Comparison of ENCODE assay signal across 8 cellular contexts in the genomic region with DNA sequence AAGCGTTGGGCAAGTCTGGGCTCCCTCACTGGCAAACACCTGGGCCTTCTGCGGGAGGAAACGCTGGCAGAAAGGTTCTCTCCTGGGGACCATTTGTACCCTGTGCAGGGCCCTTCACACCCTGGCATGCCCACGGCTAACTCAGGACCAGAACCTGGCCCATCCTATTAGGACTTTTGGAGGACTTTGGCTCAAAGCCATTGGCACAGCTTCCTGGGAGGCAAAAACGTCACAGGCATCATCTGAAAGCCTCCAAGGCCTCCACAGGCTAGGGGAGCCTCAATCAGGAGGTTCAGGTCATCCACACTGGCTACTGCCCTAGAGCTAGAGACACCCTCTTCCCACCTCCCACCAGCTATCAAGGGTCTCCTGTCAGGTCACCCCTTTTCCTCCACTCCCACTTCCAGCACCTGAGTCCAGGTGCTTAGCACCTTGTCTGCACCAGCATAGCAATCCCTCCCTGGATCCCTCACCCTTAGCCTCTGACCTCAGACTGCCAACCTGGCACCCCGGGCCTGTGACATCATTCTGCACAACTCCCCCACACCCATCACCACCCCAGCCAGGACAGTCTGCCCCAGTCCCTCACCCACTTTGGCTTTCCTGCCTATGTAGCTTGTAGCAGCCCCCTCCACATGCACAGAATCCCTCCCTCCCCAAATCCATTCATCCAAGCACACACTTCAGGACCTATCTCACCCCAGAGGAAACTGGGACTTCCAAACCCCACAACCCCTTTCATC. TPM values are rescaled to one million over a fixed set of nuclear protein-coding genes. Genes with fewer than 3 reads are reported as not detected.
A peak's percentile ranks its signal among the peaks of the same experiment; 100 is the strongest.
DNase-seq lines count a peak whose midpoint lies in the region; ATAC-seq and TF ChIP-seq lines count a peak whose summit lies in the region.

No MANE protein-coding gene starts in this region.

- in situ Hi-C loops in GM13976 (cut with MboI; ENCODE audit: low sequenced_read_pairs, unreplicated experiment) = loop anchor here (10.0 kb wide), 1 partner anchor 156 kb away; no protein-coding TSS in a partner anchor

- DNase-seq in HFFc6 = no peak
- DNase-seq in activated naive CD4-positive, alpha-beta T cell treated with anti-CD3 and anti-CD28 coated beads, Interleukin-2, amount 50 U/mL, for 72 hours (ENCODE audit: low spot score in 2 of 2) = no peak
- DNase-seq in spleen = no peak
- no peak for DNase-seq in GM13976 (ENCODE audit: low spot score)
- DNase-seq in activated CD4-positive, alpha-beta T cell treated with anti-CD3 and anti-CD28 coated beads for 4 hours = no peak

- H3K9me3 Mint-ChIP-seq in HFFc6 = no peaks in the 10 kb centered on the region
- H3K9me3 Mint-ChIP-seq in activated naive CD4-positive, alpha-beta T cell treated with anti-CD3 and anti-CD28 coated beads, Interleukin-2, amount 50 U/mL, for 72 hours = no peaks in the 10 kb centered on the region

- H3K36me3 Mint-ChIP-seq in HFFc6 (ENCODE audit: low read depth) = peaks cover 6% of the 10 kb centered on the region
- H3K36me3 Mint-ChIP-seq in activated naive CD4-positive, alpha-beta T cell treated with anti-CD3 and anti-CD28 coated beads, Interleukin-2, amount 50 U/mL, for 72 hours = no peaks in the 10 kb centered on the region

- 36 to 52% (median 47%) methylated on average over 5 to 6 of the region's 6 CpGs for WGBS in spleen, 5 donors

- ATAC-seq in activated naive CD4-positive, alpha-beta T cell treated with anti-CD3 and anti-CD28 coated beads, Interleukin-2, amount 50 U/mL, for 72 hours = no peak
- ATAC-seq in HG03097 (IDR thresholded peaks at IDR 0.05; ENCODE audit: low FRiP score, unreplicated experiment) (no peak), GM21423 (IDR thresholded peaks at IDR 0.05; ENCODE audit: unreplicated experiment) (no peak)

- H3K4me3 ChIP-seq in iPS-20b (ENCODE audit: low read length) (peak overlapping the region; percentile 84), spleen (peak overlapping the region in 5 of 8 donors; percentile 75 to 83 (median 76))

- peak overlapping the region; percentile 84; the same call in 1 of the 2 replicates for H3K9ac ChIP-seq in iPS-20b (ENCODE audit: low read depth, low read length)

- TF ChIP-seq CTCF in HFFc6 (IDR thresholded peaks at IDR 0.05) (no peak), spleen (IDR thresholded peaks at IDR 0.05 in 8 of 11, conservative IDR thresholded peaks at IDR 0.05 in 3 of 11) (no peak), GM13976 (IDR thresholded peaks at IDR 0.05; ENCODE audit: borderline replicate concordance, control extremely low read depth, extremely low read depth, insufficient read depth, missing control alignments) (no peak)

- H3K27me3 ChIP-seq in iPS-20b (ENCODE audit: insufficient read depth, low read length) (no peaks in the 10 kb centered on the region), spleen (replicated peaks in 1 of 7) (peaks cover 0 to 25% (median 9%) of the 10 kb centered on the region in 7 donors)

- H3K4me1 ChIP-seq in iPS-20b (ENCODE audit: insufficient read depth, low read length) (peaks cover 19% of the 10 kb centered on the region; the same call in 1 of the 2 replicates), spleen (peaks cover 9 to 95% (median 58%) of the 10 kb centered on the region in 6 donors)

- H3K27ac ChIP-seq in iPS-20b (ENCODE audit: low read length) (peak overlapping the region; percentile 92), spleen (peak overlapping the region in 6 of 8 donors; percentile 82 to 89 (median 86))

- peak overlapping the region; percentile 67; the same call in 1 of the 2 replicates for H3K27ac Mint-ChIP-seq in HFFc6
- H3K27ac Mint-ChIP-seq in activated naive CD4-positive, alpha-beta T cell treated with anti-CD3 and anti-CD28 coated beads, Interleukin-2, amount 50 U/mL, for 72 hours = peak overlapping the region; percentile 40 to 79

- H3K4me3 Mint-ChIP-seq in HFFc6 = peak overlapping the region; percentile 80; the same call in 1 of the 2 replicates

- peaks cover 59% of the 10 kb centered on the region for H3K4me1 Mint-ChIP-seq in HFFc6 (ENCODE audit: low read depth)

- no peak for TF ChIP-seq POLR2A in spleen (IDR thresholded peaks at IDR 0.05)

- no peaks in the 10 kb centered on the region for H3K9me3 ChIP-seq in iPS-20b (ENCODE audit: insufficient read depth, low read depth, low read length)
- no peaks in the 10 kb centered on the region for H3K9me3 ChIP-seq in spleen

- no peaks in the 10 kb centered on the region for H3K27me3 Mint-ChIP-seq in HFFc6 (ENCODE audit: insufficient read depth)

- H3K36me3 ChIP-seq in iPS-20b (ENCODE audit: insufficient read depth, low read depth, low read length) (peaks cover 43% of the 10 kb centered on the region), spleen (peaks cover 0 to 34% (median 18%) of the 10 kb centered on the region in 6 donors)

- intact Hi-C loops in spleen (cut with DNase I; ENCODE audit: low total_unique reads) = loop anchor here (10.0 kb wide), 1 partner anchor 156 kb away; no protein-coding TSS in a partner anchor

RNA-seq across cellular contexts. Expression of a gene that starts 0.6 kb away (rescaled TPM):
- 10 to 100 TPM; 11.1 to 15.5 (median 12.8) TPM for total RNA-seq in HFFc6 (2021; fragmentation: NEBNext Ultra II Directional; extraction: Animal tissue kit (Norgen Biotek cat#: 25700))
- total RNA-seq in activated naive CD4-positive, alpha-beta T cell treated with anti-CD3 and anti-CD28 coated beads, Interleukin-2, amount 50 U/mL, for 72 hours = 1 to 10 TPM; 3.0 to 7.3 TPM
- total RNA-seq in spleen = 10 to 100 TPM; 31.8 to 95.9 (median 58.2) TPM
- 10 to 100 TPM; 12.3 to 58.3 (median 35.8) TPM for polyA plus RNA-seq in spleen

RNA-seq across cellular contexts. Expression of a gene that starts 9.4 kb away (rescaled TPM):
- total RNA-seq in HFFc6 (2021; fragmentation: NEBNext Ultra II Directional; extraction: Animal tissue kit (Norgen Biotek cat#: 25700)) = 10 to 100 TPM; 10.1 to 15.3 (median 12.5) TPM
- total RNA-seq in activated naive CD4-positive, alpha-beta T cell treated with anti-CD3 and anti-CD28 coated beads, Interleukin-2, amount 50 U/mL, for 72 hours = 10 to 100 TPM; 21.7 to 27.1 TPM
- 10 to 100 TPM in 6 of 7 donors, 1 to 10 TPM in 1; 8.4 to 22.2 (median 18.7) TPM for total RNA-seq in spleen
- polyA plus RNA-seq in spleen = 10 to 100 TPM; 10.2 to 15.8 (median 12.4) TPM

RNA-seq across cellular contexts. Expression of a gene that starts 9.5 kb away (rescaled TPM):
- total RNA-seq in HFFc6 (2021; fragmentation: NEBNext Ultra II Directional; extraction: Animal tissue kit (Norgen Biotek cat#: 25700)) = 100 to 1,000 TPM; 213 to 341 (median 280) TPM
- 100 to 1,000 TPM; 168 to 307 TPM for total RNA-seq in activated naive CD4-positive, alpha-beta T cell treated with anti-CD3 and anti-CD28 coated beads, Interleukin-2, amount 50 U/mL, for 72 hours
- total RNA-seq in spleen = 100 to 1,000 TPM; 145 to 258 (median 170) TPM
- polyA plus RNA-seq in spleen = 100 to 1,000 TPM; 606 to 753 (median 701) TPM

RNA-seq across cellular contexts. Expression of a gene that starts 16.0 kb away (rescaled TPM):
- total RNA-seq in HFFc6 (2021; fragmentation: NEBNext Ultra II Directional; extraction: Animal tissue kit (Norgen Biotek cat#: 25700)) = 10 to 100 TPM in 1 of 6 experiments, 1 to 10 TPM in 5; 7.0 to 10.5 (median 8.2) TPM
- 10 to 100 TPM; 10.1 to 15.9 TPM for total RNA-seq in activated naive CD4-positive, alpha-beta T cell treated with anti-CD3 and anti-CD28 coated beads, Interleukin-2, amount 50 U/mL, for 72 hours
- 10 to 100 TPM in 1 of 7 donors, 1 to 10 TPM in 6; 6.4 to 10.0 (median 7.0) TPM for total RNA-seq in spleen
- 1 to 10 TPM; 5.2 to 5.7 (median 5.2) TPM for polyA plus RNA-seq in spleen

RNA-seq across cellular contexts. Expression of a gene that starts 58.5 kb away (rescaled TPM):
- not detected for total RNA-seq in HFFc6 (2021; fragmentation: NEBNext Ultra II Directional; extraction: Animal tissue kit (Norgen Biotek cat#: 25700))
- not detected for total RNA-seq in activated naive CD4-positive, alpha-beta T cell treated with anti-CD3 and anti-CD28 coated beads, Interleukin-2, amount 50 U/mL, for 72 hours
- under 1 TPM in 2 of 7 donors, not detected in 5; 0.33 to 0.42 TPM for total RNA-seq in spleen
- not detected for polyA plus RNA-seq in spleen
